1 cellular context compared by ENCODE assay signal in genomic region chr6:114997813-114998292, GRCh38.
TF ChIP-seq lines count a peak whose summit lies in the region.

No MANE protein-coding gene starts in this region.

TF ChIP-seq in GM12878, 131 proteins besides CTCF, POLR2A, EP300 and RAD21 (continued from another document and continues in another):
- TF ChIP-seq ZNF592 (IDR thresholded peaks at IDR 0.05) (no peak), BACH1 (IDR thresholded peaks at IDR 0.05; ENCODE audit: borderline replicate concordance) (0 out of 2 replicates have a peak, but pooled peaks have one; percentile 23), TAF1 (IDR thresholded peaks at IDR 0.05; ENCODE audit: borderline replicate concordance, low read depth, low read length) (no peak), GATAD2B (conservative IDR thresholded peaks at IDR 0.05; ENCODE audit: low read depth) (no peak), ZBTB11 (CRISPR knock-in tag; IDR thresholded peaks at IDR 0.05) (no peak), JUNB (IDR thresholded peaks at IDR 0.05) (peak; percentile 83), ETV6 (conservative IDR thresholded peaks at IDR 0.05 in 1 of 2, IDR thresholded peaks at IDR 0.05 in 1 of 2; ENCODE audit: borderline replicate concordance in 1 of 2, low read depth in 1 of 2) (no peak), ELK1 (IDR thresholded peaks at IDR 0.05; ENCODE audit: low read depth, low read length) (no peak), DPF2 (IDR thresholded peaks at IDR 0.05) (peak; percentile 71; the same call in 1 of the 2 replicates), HDGF (IDR thresholded peaks at IDR 0.05) (no peak), KAT2A (conservative IDR thresholded peaks at IDR 0.05; ENCODE audit: control insufficient read depth, low read depth, low read length) (no peak), STAT1 (conservative IDR thresholded peaks at IDR 0.05) (no peak), PAX5 (IDR thresholded peaks at IDR 0.05; ENCODE audit: borderline replicate concordance, low read depth, low read length) (no peak), NR2C1 (IDR thresholded peaks at IDR 0.05) (no peak), BRCA1 (IDR thresholded peaks at IDR 0.05; ENCODE audit: low read depth, low read length) (no peak), CUX1 (IDR thresholded peaks at IDR 0.05; ENCODE audit: insufficient replicate concordance, low read depth, low read length) (peak; percentile 74), LARP7 (IDR thresholded peaks at IDR 0.05) (no peak), ZBTB40 (IDR thresholded peaks at IDR 0.05; ENCODE audit: borderline replicate concordance) (no peak), STAT3 (IDR thresholded peaks at IDR 0.05; ENCODE audit: low read depth, low read length) (no peak), ZBTB33 (IDR thresholded peaks at IDR 0.05) (0 out of 2 replicates have a peak, but pooled peaks have one; percentile 9), ATF2 (IDR thresholded peaks at IDR 0.05; ENCODE audit: low read length) (peak; percentile 64; the same call in 1 of the 2 replicates), NKRF (conservative IDR thresholded peaks at IDR 0.05) (no peak), ATF3 (IDR thresholded peaks at IDR 0.05; ENCODE audit: borderline replicate concordance, extremely low read depth, low read depth, low read length) (no peak), IRF3 (IDR thresholded peaks at IDR 0.05) (no peak), SREBF2 (IDR thresholded peaks at IDR 0.05; ENCODE audit: low read length) (no peak)
